Comparison of ENCODE assay signal across 8 cellular contexts in genomic region chr1:108692724-108693655, GRCh38. TPM values are rescaled to one million over a fixed set of nuclear protein-coding genes. Genes with fewer than 3 reads are reported as not detected.
DNase-seq lines count a peak whose midpoint lies in the region; ATAC-seq and TF ChIP-seq lines count a peak whose summit lies in the region.

No MANE protein-coding gene starts in this region.

- peak overlapping the region; percentile 83 for H3K4me3 ChIP-seq in HUES64 (ENCODE audit: low read length)
- H3K4me3 ChIP-seq in Peyer's patch, result peak overlapping the region; percentile 61 to 92 (median 83)
- H3K4me3 ChIP-seq in ovary, result peak overlapping the region; percentile 89

- H3K9me3 ChIP-seq in HUES64 (ENCODE audit: insufficient read depth, low read depth, low read length), result no peaks in the 10 kb centered on the region
- no peaks in the 10 kb centered on the region for H3K9me3 ChIP-seq in Peyer's patch
- H3K9me3 ChIP-seq in ovary, result no peaks in the 10 kb centered on the region

- peaks cover 21% of the 10 kb centered on the region for H3K4me1 Mint-ChIP-seq in type B pancreatic cell (ENCODE audit: unreplicated experiment)

- peaks cover 5% of the 10 kb centered on the region for H3K4me1 ChIP-seq in HUES64 (ENCODE audit: insufficient read depth, low read length)
- peaks cover 0 to 22% (median 5%) of the 10 kb centered on the region in 4 donors for H3K4me1 ChIP-seq in Peyer's patch
- H3K4me1 ChIP-seq in foreskin keratinocyte, result peaks cover 12% of the 10 kb centered on the region
- peaks cover 2% of the 10 kb centered on the region for H3K4me1 ChIP-seq in ovary (ENCODE audit: insufficient read depth)

- H3K36me3 ChIP-seq in HUES64 (ENCODE audit: insufficient read depth, low read length) (peaks cover 41% of the 10 kb centered on the region), Peyer's patch (peaks cover 0 to 26% (median 0%) of the 10 kb centered on the region in 3 donors), ovary (no peaks in the 10 kb centered on the region)

- peaks cover 15% of the 10 kb centered on the region for H3K36me3 Mint-ChIP-seq in type B pancreatic cell

- peak overlapping the region; percentile 97 for H3K9ac ChIP-seq in HUES64 (ENCODE audit: low read depth, low read length)

- peak overlapping the region; percentile 100 for H3K4me3 Mint-ChIP-seq in type B pancreatic cell

- no peak for TF ChIP-seq EP300 in ovary (IDR thresholded peaks at IDR 0.05)

- WGBS in HUES64, result under 1% methylated on average over 32 of the region's 36 CpGs
- 1 to 2% (median 1%) methylated on average over 36 of the region's 36 CpGs for WGBS in ovary, 3 donors

- no peaks in the 10 kb centered on the region for H3K27me3 ChIP-seq in HUES64 (ENCODE audit: insufficient read depth, low read length)
- no peaks in the 10 kb centered on the region for H3K27me3 ChIP-seq in Peyer's patch
- H3K27me3 ChIP-seq in foreskin keratinocyte, result no peaks in the 10 kb centered on the region
- no peaks in the 10 kb centered on the region for H3K27me3 ChIP-seq in ovary

- intact Hi-C loops in ovary (cut with DNase I), result loop anchor here in 1 of 4 donors (10.0 kb wide), 1 partner anchor 52 kb away; the partner anchor contains the start of gene STXBP3

- ATAC-seq in GM21515 (IDR thresholded peaks at IDR 0.05; ENCODE audit: unreplicated experiment) (peak; percentile 68), foreskin keratinocyte (peak; percentile 65)

- peak overlapping the region; percentile 96 for H3K27ac Mint-ChIP-seq in type B pancreatic cell

- DNase-seq in DMS114 treated with DMSO at 0.1 percent for 48 hours (lab: John Stamatoyannopoulos, UW; ENCODE audit: unreplicated experiment) (peak; percentile 26), Peyer's patch (peak; percentile 59 to 90 (median 76)), activated gamma-delta T cell treated with Interleukin-2 at 50 U/mL for 16 hours (peak; percentile 76), foreskin keratinocyte (peak; percentile 44 to 59), ovary (peak in 4 of 5 donors; percentile 21 to 49 (median 40)), type B pancreatic cell (ENCODE audit: extremely low spot score, unreplicated experiment) (no peak)

- TF ChIP-seq CTCF in Peyer's patch (IDR thresholded peaks at IDR 0.05) (peak in 4 of 6 experiments; percentile 37 to 49 (median 42)), foreskin keratinocyte (conservative IDR thresholded peaks at IDR 0.05) (peak; percentile 53), ovary (IDR thresholded peaks at IDR 0.05) (no peak), type B pancreatic cell (conservative IDR thresholded peaks at IDR 0.05) (peak; percentile 54)

- TF ChIP-seq POLR2A in Peyer's patch (IDR thresholded peaks at IDR 0.05) (no peak), ovary (IDR thresholded peaks at IDR 0.05) (no peak)

- peaks cover 5% of the 10 kb centered on the region for H3K27me3 Mint-ChIP-seq in type B pancreatic cell

- H3K9me3 Mint-ChIP-seq in type B pancreatic cell, result no peaks in the 10 kb centered on the region

- H3K27ac ChIP-seq in HUES64 (ENCODE audit: low read depth, low read length), result peak overlapping the region; percentile 96
- peak overlapping the region; percentile 93 to 98 (median 96) for H3K27ac ChIP-seq in Peyer's patch
- H3K27ac ChIP-seq in foreskin keratinocyte, result peak overlapping the region; percentile 82
- peak overlapping the region; percentile 63 to 97 for H3K27ac ChIP-seq in ovary

RNA-seq across cellular contexts. Expression of gene PRPF38B, which starts 0.9 kb away (rescaled TPM):
- 32.4 TPM for polyA plus RNA-seq in HUES64 (2013, experiment 1 of 2)
- 29.7 TPM for polyA plus RNA-seq in HUES64 (2013, experiment 2 of 2)
- total RNA-seq in Peyer's patch (10 to 100 TPM; 42.1 to 54.2 (median 45.6) TPM), foreskin keratinocyte (27.0 and 33.4 TPM in 2 replicates), ovary (10 to 100 TPM; 16.5 to 32.0 (median 29.4) TPM), type B pancreatic cell (ENCODE audit: low replicate concordance) (37.3 and 45.6 TPM in 2 replicates)
- polyA plus RNA-seq in foreskin keratinocyte (12.3 and 18.4 TPM in 2 replicates), ovary (10 to 100 TPM; 26.1 to 36.2 TPM)

RNA-seq across cellular contexts. Expression of gene FNDC7, which starts 19.7 kb away (rescaled TPM):
- polyA plus RNA-seq in HUES64 (2013, experiment 1 of 2), result 0.10 TPM
- polyA plus RNA-seq in HUES64 (2013, experiment 2 of 2), result 0.13 TPM
- total RNA-seq in Peyer's patch (not detected), foreskin keratinocyte (0.03 TPM in 1 of 2 replicates, not detected in the other), ovary (under 1 TPM in 3 of 7 donors, not detected in 4; 0.13 to 0.22 (median 0.15) TPM), type B pancreatic cell (ENCODE audit: low replicate concordance) (not detected in 2 replicates)
- polyA plus RNA-seq in foreskin keratinocyte (0.01 TPM in 1 of 2 replicates, not detected in the other), ovary (not detected)

RNA-seq across cellular contexts. Expression of gene HENMT1, which starts 32.1 kb away (rescaled TPM):
- 3.8 TPM for polyA plus RNA-seq in HUES64 (2013, experiment 1 of 2)
- 3.1 TPM for polyA plus RNA-seq in HUES64 (2013, experiment 2 of 2)
- 1 to 10 TPM; 2.7 to 8.3 (median 5.4) TPM for total RNA-seq in Peyer's patch
- total RNA-seq in foreskin keratinocyte, result 1.8 and 2.2 TPM in 2 replicates
- 1.7 and 1.9 TPM in 2 replicates for polyA plus RNA-seq in foreskin keratinocyte
- 1 to 10 TPM; 2.1 to 6.9 (median 3.9) TPM for total RNA-seq in ovary
- 1 to 10 TPM; 6.2 to 7.4 TPM for polyA plus RNA-seq in ovary
- 6.9 and 11.5 TPM in 2 replicates for total RNA-seq in type B pancreatic cell (ENCODE audit: low replicate concordance)

RNA-seq across cellular contexts. Expression of gene STXBP3, which starts 53.5 kb away (rescaled TPM):
- 29.5 TPM for polyA plus RNA-seq in HUES64 (2013, experiment 1 of 2)
- polyA plus RNA-seq in HUES64 (2013, experiment 2 of 2), result 33.5 TPM
- total RNA-seq in Peyer's patch, result 100 to 1,000 TPM in 1 of 4 donors, 10 to 100 TPM in 3; 51.3 to 106 (median 64.2) TPM
- total RNA-seq in foreskin keratinocyte, result 24.5 and 25.1 TPM in 2 replicates
- 9.5 and 11.6 TPM in 2 replicates for polyA plus RNA-seq in foreskin keratinocyte
- total RNA-seq in ovary, result 10 to 100 TPM; 35.9 to 53.5 (median 44.7) TPM
- 10 to 100 TPM; 26.5 to 30.4 TPM for polyA plus RNA-seq in ovary
- 40.5 and 48.4 TPM in 2 replicates for total RNA-seq in type B pancreatic cell (ENCODE audit: low replicate concordance)

Comparison
In these comparisons a context has a peak if more than half of its experiments do, and no peak if none do; other contexts are left out.
1. CTCF ChIP-seq: peak in Peyer's patch (4 of 6), foreskin keratinocyte (single experiment) and type B pancreatic cell (single experiment); none in ovary (0 of 3).
2. Peak in every context shown above with its lines, with median percentiles within 50 percentile points of each other: H3K27ac ChIP-seq and H3K4me3 ChIP-seq.